In the genomic region with DNA sequence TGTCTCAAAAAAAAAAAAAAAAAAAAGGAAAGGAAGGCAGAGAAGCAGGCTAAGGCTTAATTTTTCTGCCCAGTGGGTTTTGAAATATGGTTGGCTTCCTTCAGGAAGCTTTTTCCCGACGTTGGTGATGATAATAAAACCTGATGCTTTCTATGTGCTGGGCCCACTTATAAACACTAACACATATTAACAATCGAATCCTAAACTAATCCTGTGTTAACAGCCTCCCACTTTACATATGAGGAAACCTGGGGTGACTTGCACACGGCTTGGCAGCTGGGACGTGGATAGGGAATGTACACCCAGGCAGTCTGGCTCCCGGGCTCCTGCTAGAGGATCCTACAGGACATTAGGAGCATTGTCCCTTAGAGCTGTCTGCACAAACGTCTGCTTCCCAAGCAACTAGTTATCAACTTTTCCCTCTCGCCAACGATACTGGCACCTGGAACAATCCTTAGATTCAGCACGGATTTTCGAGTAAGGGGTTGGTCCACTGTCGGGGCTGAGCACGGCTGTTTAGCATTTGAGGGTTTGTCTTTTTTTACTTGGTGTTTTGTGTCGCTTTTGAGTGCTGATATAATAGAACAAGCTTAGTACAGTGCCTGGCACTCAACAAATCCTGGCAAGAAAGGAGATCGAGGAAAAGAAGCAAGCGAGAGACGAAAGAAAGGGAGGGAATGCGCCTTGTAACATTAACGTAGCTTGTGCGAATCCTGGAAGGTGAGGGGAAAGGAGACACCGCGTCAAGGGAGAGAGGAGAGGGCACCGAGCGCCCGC, we compare ENCODE assay signal across 8 cellular contexts. TPM values are rescaled to one million over a fixed set of nuclear protein-coding genes. Genes with fewer than 3 reads are reported as not detected.
DNase-seq lines count a peak whose midpoint lies in the region; ATAC-seq and TF ChIP-seq lines count a peak whose summit lies in the region.

No MANE protein-coding gene starts in this region.

- H3K9me3 ChIP-seq in heart left ventricle, result no peaks in the 10 kb centered on the region

- peak in 4 of 12 donors; percentile 8 to 32 (median 13) for TF ChIP-seq CTCF in heart left ventricle (IDR thresholded peaks at IDR 0.05)

- H3K27me3 Mint-ChIP-seq in activated T-helper 17 cell treated with anti-CD3 and anti-CD28 coated beads, Interleukin-2, amount 50 U/mL, for 72 hours, result peaks cover 12% of the 10 kb centered on the region

- DNase-seq in NCI-H2081 (lab: John Stamatoyannopoulos, UW) (peak; percentile 24 to 69), heart left ventricle (peak in 4 of 5 donors; percentile 32 to 68 (median 42)), posterior cingulate gyrus (peak in 6 of 10 donors; percentile 35 to 90 (median 50)), NK-92 (lab: John Stamatoyannopoulos, UW; ENCODE audit: unreplicated experiment) (no peak)

- H3K27ac Mint-ChIP-seq in activated T-helper 17 cell treated with anti-CD3 and anti-CD28 coated beads, Interleukin-2, amount 50 U/mL, for 72 hours, result peak overlapping the region; percentile 70

- no peak for TF ChIP-seq POLR2A in heart left ventricle (IDR thresholded peaks at IDR 0.05)

- no peaks in the 10 kb centered on the region for H3K9me3 Mint-ChIP-seq in activated T-helper 17 cell treated with anti-CD3 and anti-CD28 coated beads, Interleukin-2, amount 50 U/mL, for 72 hours

- H2AFZ ChIP-seq in ACC112 (ENCODE audit: low read length, unreplicated experiment), result peak overlapping the region; percentile 81

- H3K79me2 ChIP-seq in ACC112 (ENCODE audit: control insufficient read depth, insufficient read depth, low read length, unreplicated experiment), result no peaks in the 10 kb centered on the region

- H3K27me3 ChIP-seq in ACC112 (ENCODE audit: insufficient read depth, low read length) (no peaks in the 10 kb centered on the region), heart left ventricle (peaks cover 0 to 3% (median 0%) of the 10 kb centered on the region in 9 donors)

- peak overlapping the region; percentile 89 for H3K4me3 Mint-ChIP-seq in activated T-helper 17 cell treated with anti-CD3 and anti-CD28 coated beads, Interleukin-2, amount 50 U/mL, for 72 hours

- WGBS in heart left ventricle, 4 donors, result 3 to 5% (median 4%) methylated on average over 24 to 25 of the region's 25 CpGs

- H3K4me3 ChIP-seq in ACC112 (ENCODE audit: low read depth, low read length) (peak overlapping the region; percentile 89), heart left ventricle (peak overlapping the region; percentile 4 to 99 (median 93))

- H3K27ac ChIP-seq in ACC112 (ENCODE audit: low read depth, low read length) (no peak overlapping the region), heart left ventricle (peak overlapping the region in 11 of 12 donors; percentile 6 to 91 (median 76))

- H3K4me1 ChIP-seq in ACC112 (ENCODE audit: control insufficient read depth, insufficient read depth, low read length, unreplicated experiment), result no peaks in the 10 kb centered on the region
- H3K4me1 ChIP-seq in heart left ventricle, result peaks cover 0 to 21% (median 11%) of the 10 kb centered on the region in 12 donors

- H3K36me3 ChIP-seq in ACC112 (ENCODE audit: insufficient read depth, low read length), result no peaks in the 10 kb centered on the region
- H3K36me3 ChIP-seq in heart left ventricle, result no peaks in the 10 kb centered on the region

- intact Hi-C loops in heart left ventricle (cut with DNase I) (loop anchor here in 3 of 10 donors (5.0 to 10.0 kb wide), 4 partner anchors 180 to 260 kb away; a partner anchor contains a TSS), posterior cingulate gyrus (cut with DNase I) (loop anchor here (5.0 to 10.0 kb wide), 2 partner anchors 110 to 413 kb away; a partner anchor contains a TSS)

- no peaks in the 10 kb centered on the region for H3K36me3 Mint-ChIP-seq in activated T-helper 17 cell treated with anti-CD3 and anti-CD28 coated beads, Interleukin-2, amount 50 U/mL, for 72 hours (ENCODE audit: low read depth)

- ATAC-seq in GM18502 (IDR thresholded peaks at IDR 0.05; ENCODE audit: poor library complexity, unreplicated experiment), result peak; percentile 25
- peak; percentile 17 for ATAC-seq in HG02938 (IDR thresholded peaks at IDR 0.05; ENCODE audit: unreplicated experiment)
- peak; percentile 14 for ATAC-seq in activated T-helper 17 cell treated with anti-CD3 and anti-CD28 coated beads, Interleukin-2, amount 50 U/mL, for 72 hours (replicated peaks)
- peak; percentile 47 to 70 (median 67) for ATAC-seq in heart left ventricle

- H3K4me1 Mint-ChIP-seq in activated T-helper 17 cell treated with anti-CD3 and anti-CD28 coated beads, Interleukin-2, amount 50 U/mL, for 72 hours, result peaks cover 15% of the 10 kb centered on the region

RNA-seq across cellular contexts. Expression of a gene that starts 0.6 kb away (rescaled TPM):
- 10 to 100 TPM in 1 of 2 donors, 1 to 10 TPM in 1; 9.7 to 10.5 TPM for total RNA-seq in activated T-helper 17 cell treated with anti-CD3 and anti-CD28 coated beads, Interleukin-2, amount 50 U/mL, for 72 hours
- 10 to 100 TPM; 15.2 to 31.2 (median 25.2) TPM for total RNA-seq in heart left ventricle
- 10 to 100 TPM in 1 of 2 donors, 1 to 10 TPM in 1; 8.8 to 19.4 TPM for polyA plus RNA-seq in heart left ventricle

RNA-seq across cellular contexts. Expression of a gene that starts 19.1 kb away (rescaled TPM):
- total RNA-seq in activated T-helper 17 cell treated with anti-CD3 and anti-CD28 coated beads, Interleukin-2, amount 50 U/mL, for 72 hours, result not detected
- total RNA-seq in heart left ventricle, result not detected
- not detected for polyA plus RNA-seq in heart left ventricle

Comparison
In these comparisons a context has a peak if more than half of its experiments do, and no peak if none do; other contexts are left out.
1. ATAC-seq: peak in every context shown above with its lines; median percentile 67 in heart left ventricle; 25 in GM18502; 17 in HG02938; 14 in activated T-helper 17 cell treated with anti-CD3 and anti-CD28 coated beads, Interleukin-2, amount 50 U/mL, for 72 hours.